1 cellular context compared by ENCODE assay signal in the genomic region with DNA sequence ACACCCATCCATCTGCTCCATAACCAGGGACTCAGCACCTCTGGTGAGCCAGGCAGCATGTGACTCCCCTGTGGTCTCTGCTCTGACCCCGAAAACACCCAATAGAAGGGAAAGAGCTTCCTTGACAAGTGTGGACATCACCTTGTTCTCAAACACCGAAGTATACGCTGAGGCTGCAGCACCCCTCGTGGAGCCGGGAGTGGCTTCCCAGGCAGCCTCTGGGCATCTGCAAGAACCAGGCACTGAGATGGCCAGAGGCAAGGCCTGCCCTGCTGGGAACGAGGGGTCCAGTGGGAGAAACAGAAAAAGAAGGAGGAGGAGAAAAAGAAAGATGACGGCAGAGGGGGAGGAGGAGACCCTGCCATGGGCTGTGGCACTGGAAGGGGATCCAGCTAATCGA.
TF ChIP-seq lines count a peak whose summit lies in the region.

No MANE protein-coding gene starts in this region.

TF ChIP-seq in HepG2, 621 proteins besides CTCF, POLR2A, EP300 and RAD21:
- no peak for TF ChIP-seq SCMH1 (CRISPR knock-in tag; IDR thresholded peaks at IDR 0.05; ENCODE audit: borderline replicate concordance)
- TF ChIP-seq, protein P1, sequence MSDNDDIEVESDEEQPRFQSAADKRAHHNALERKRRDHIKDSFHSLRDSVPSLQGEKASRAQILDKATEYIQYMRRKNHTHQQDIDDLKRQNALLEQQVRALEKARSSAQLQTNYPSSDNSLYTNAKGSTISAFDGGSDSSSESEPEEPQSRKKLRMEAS (IDR thresholded peaks at IDR 0.05), result no peak
- TF ChIP-seq ARHGAP35 (CRISPR knock-in tag; IDR thresholded peaks at IDR 0.05; ENCODE audit: borderline replicate concordance), result no peak
- TF ChIP-seq DR1 (CRISPR knock-in tag; IDR thresholded peaks at IDR 0.05), result no peak
- TF ChIP-seq, protein P2, sequence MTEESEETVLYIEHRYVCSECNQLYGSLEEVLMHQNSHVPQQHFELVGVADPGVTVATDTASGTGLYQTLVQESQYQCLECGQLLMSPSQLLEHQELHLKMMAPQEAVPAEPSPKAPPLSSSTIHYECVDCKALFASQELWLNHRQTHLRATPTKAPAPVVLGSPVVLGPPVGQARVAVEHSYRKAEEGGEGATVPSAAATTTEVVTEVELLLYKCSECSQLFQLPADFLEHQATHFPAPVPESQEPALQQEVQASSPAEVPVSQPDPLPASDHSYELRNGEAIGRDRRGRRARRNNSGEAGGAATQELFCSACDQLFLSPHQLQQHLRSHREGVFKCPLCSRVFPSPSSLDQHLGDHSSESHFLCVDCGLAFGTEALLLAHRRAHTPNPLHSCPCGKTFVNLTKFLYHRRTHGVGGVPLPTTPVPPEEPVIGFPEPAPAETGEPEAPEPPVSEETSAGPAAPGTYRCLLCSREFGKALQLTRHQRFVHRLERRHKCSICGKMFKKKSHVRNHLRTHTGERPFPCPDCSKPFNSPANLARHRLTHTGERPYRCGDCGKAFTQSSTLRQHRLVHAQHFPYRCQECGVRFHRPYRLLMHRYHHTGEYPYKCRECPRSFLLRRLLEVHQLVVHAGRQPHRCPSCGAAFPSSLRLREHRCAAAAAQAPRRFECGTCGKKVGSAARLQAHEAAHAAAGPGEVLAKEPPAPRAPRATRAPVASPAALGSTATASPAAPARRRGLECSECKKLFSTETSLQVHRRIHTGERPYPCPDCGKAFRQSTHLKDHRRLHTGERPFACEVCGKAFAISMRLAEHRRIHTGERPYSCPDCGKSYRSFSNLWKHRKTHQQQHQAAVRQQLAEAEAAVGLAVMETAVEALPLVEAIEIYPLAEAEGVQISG (CRISPR knock-in tag; IDR thresholded peaks at IDR 0.05), result no peak
